Comparison of ENCODE assay signal across 27 cellular contexts in the genomic region with DNA sequence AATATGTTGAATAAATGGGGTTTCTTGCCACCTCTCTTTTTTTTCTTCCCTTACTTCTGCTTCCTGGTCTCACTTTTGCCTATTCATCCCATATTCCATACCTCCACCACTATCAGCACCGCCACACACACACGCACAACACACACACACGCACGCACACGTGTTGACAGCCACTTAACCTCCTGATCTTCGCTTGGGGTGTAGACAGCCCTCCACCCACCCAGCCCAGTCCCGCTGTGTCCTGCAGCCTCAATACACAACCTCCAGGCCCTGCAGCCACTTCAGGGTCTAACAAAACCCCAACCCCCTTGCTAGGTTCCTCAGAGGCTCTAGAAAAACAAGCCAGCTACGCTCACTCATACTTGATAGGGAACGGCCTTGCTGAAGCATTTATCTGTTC.
"Had no signal": no experiment of that assay in that cellular context is flagged by ENCODE, and none has a peak within 500 bp of the region (broad histone marks: within the 10 kb centered on the region; RNA-seq: fewer than 3 reads in every experiment).

No MANE protein-coding gene starts in this region.

- ATAC-seq: activated naive CD4-positive, alpha-beta T cell treated with anti-CD3 and anti-CD28 coated beads, Interleukin-2, amount 50 U/mL, for 72 hours; activated naive CD8-positive, alpha-beta T cell treated with anti-CD3 and anti-CD28 coated beads, Interleukin-2, amount 50 U/mL, for 24 hours; activated T-cell treated with anti-CD3 and anti-CD28 coated beads, Interleukin-2, amount 50 U/mL, for 4 hours; T-cell had no signal

- H3K4me1 Mint-ChIP-seq: activated CD4-positive, alpha-beta T cell treated with anti-CD3 and anti-CD28 coated beads, Interleukin-2, amount 10 ng/mL, durations not matched to agents 7 days and 5 days; activated naive CD8-positive, alpha-beta T cell treated with anti-CD3 and anti-CD28 coated beads, Interleukin-2, amount 50 U/mL, for 24 hours; brain; IgD-negative memory B cell; T-cell had no signal

- H3K36me3 ChIP-seq: ascending aorta, MG63 had no signal

- H3K9me3 ChIP-seq: ascending aorta, MG63 had no signal

- H3K4me1 ChIP-seq: ascending aorta had no signal

- H3K27me3 ChIP-seq: ascending aorta, MG63 had no signal

- H3K27ac Mint-ChIP-seq: activated CD4-positive, alpha-beta memory T cell treated with anti-CD3 and anti-CD28 coated beads for 36 hours; activated CD4-positive, alpha-beta T cell treated with anti-CD3 and anti-CD28 coated beads, Interleukin-2, amount 10 ng/mL, durations not matched to agents 7 days and 5 days; activated naive CD4-positive, alpha-beta T cell treated with anti-CD3 and anti-CD28 coated beads, Interleukin-2, amount 50 U/mL, for 72 hours; activated naive CD8-positive, alpha-beta T cell treated with anti-CD3 and anti-CD28 coated beads, Interleukin-2, amount 50 U/mL, for 24 hours; brain; T-cell had no signal

- H3K36me3 Mint-ChIP-seq: activated CD4-positive, alpha-beta memory T cell treated with anti-CD3 and anti-CD28 coated beads for 36 hours; activated naive CD4-positive, alpha-beta T cell treated with anti-CD3 and anti-CD28 coated beads, Interleukin-2, amount 50 U/mL, for 72 hours; brain; IgD-negative memory B cell; T-cell had no signal

- DNase-seq: activated CD4-positive, alpha-beta memory T cell treated with anti-CD3 and anti-CD28 coated beads for 36 hours; activated CD4-positive, alpha-beta T cell treated with anti-CD3 and anti-CD28 coated beads, Interleukin-2, amount 10 ng/mL, durations not matched to agents 7 days and 5 days; activated CD4-positive, CD25-positive, alpha-beta regulatory T cell; activated effector memory CD4-positive, alpha-beta T cell treated with anti-CD3 and anti-CD28 coated beads, Interleukin-2, amount 50 U/mL, for 16 hours; activated naive CD4-positive, alpha-beta T cell treated with Interleukin-2 at 50 U/mL for 16 hours; activated naive CD8-positive, alpha-beta T cell treated with anti-CD3 and anti-CD28 coated beads, Interleukin-2, amount 50 U/mL, for 24 hours; activated T-cell treated with anti-CD3 and anti-CD28 coated beads, Interleukin-2, amount 50 U/mL, for 4 hours; amniotic stem cell; MG63; NCI-H1105; NCI-H1436; NCI-H1694 treated with DMSO at 0.1 percent for 48 hours; NCI-H2029 treated with DMSO at 0.1 percent for 48 hours; NCI-H345; NCI-H510A; NCI-H526 treated with DMSO at 0.1 percent for 48 hours; PC-9; SIG-M5; T-cell; T-helper 2 cell; T1000 had no signal

- H3K9me3 Mint-ChIP-seq: activated CD4-positive, alpha-beta memory T cell treated with anti-CD3 and anti-CD28 coated beads for 36 hours; activated CD4-positive, alpha-beta T cell treated with anti-CD3 and anti-CD28 coated beads, Interleukin-2, amount 10 ng/mL, durations not matched to agents 7 days and 5 days; activated naive CD4-positive, alpha-beta T cell treated with anti-CD3 and anti-CD28 coated beads, Interleukin-2, amount 50 U/mL, for 72 hours; activated naive CD8-positive, alpha-beta T cell treated with anti-CD3 and anti-CD28 coated beads, Interleukin-2, amount 50 U/mL, for 24 hours; activated T-cell treated with anti-CD3 and anti-CD28 coated beads, Interleukin-2, amount 50 U/mL, for 4 hours; IgD-negative memory B cell; T-cell had no signal

- H3K27ac ChIP-seq: ascending aorta, KMS-11, PC-9, SK-N-MC had no signal

- H3K4me3 ChIP-seq: ascending aorta, MG63, PC-9, SK-N-MC had no signal

- H3K4me3 Mint-ChIP-seq: activated CD4-positive, alpha-beta memory T cell treated with anti-CD3 and anti-CD28 coated beads for 36 hours; activated CD4-positive, alpha-beta T cell treated with anti-CD3 and anti-CD28 coated beads, Interleukin-2, amount 10 ng/mL, durations not matched to agents 7 days and 5 days; activated naive CD8-positive, alpha-beta T cell treated with anti-CD3 and anti-CD28 coated beads, Interleukin-2, amount 50 U/mL, for 24 hours; activated T-cell treated with anti-CD3 and anti-CD28 coated beads, Interleukin-2, amount 50 U/mL, for 4 hours; IgD-negative memory B cell; T-cell had no signal

- H2AFZ ChIP-seq: PC-9 had no signal

- H3K9ac ChIP-seq: KMS-11 had no signal

- H3K4me2 ChIP-seq: KMS-11, PC-9 had no signal
